24 cellular contexts compared by ENCODE assay signal in the genomic region with DNA sequence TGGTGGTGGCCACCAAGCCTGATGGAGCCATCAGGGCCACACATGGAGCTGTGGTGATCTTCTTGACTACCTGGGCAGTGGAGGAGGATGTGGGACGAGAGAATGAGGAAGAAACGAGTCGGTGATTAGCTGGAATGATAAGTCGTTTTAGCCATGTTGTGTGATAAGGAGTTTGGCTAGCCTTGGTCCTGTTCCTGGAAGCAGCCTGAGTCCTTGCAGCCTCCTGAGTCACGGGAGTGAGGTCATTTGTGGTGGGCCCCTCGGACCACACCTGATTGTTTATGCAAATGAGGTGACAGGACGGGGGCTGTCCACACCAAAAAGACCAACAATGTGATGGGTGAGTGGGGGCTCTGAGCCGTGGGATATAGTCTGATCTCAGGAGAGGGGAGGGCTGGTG.
"Had no signal": no experiment of that assay in that cellular context is flagged by ENCODE, and none has a peak within 500 bp of the region (broad histone marks: within the 10 kb centered on the region; RNA-seq: fewer than 3 reads in every experiment).

No MANE protein-coding gene starts in this region.

- H3K27ac ChIP-seq: brain microvascular endothelial cell, cardiac muscle cell, SJSA1 had no signal

- H3K4me3 ChIP-seq: cardiac muscle cell, SJSA1 had no signal

- H3K4me1 ChIP-seq: SJSA1 had no signal

- H3K36me3 ChIP-seq: brain microvascular endothelial cell, cardiac muscle cell, SJSA1 had no signal

- H3K27me3 ChIP-seq: brain microvascular endothelial cell, cardiac muscle cell, SJSA1 had no signal

- DNase-seq: activated CD4-positive, alpha-beta T cell treated with anti-CD3 and anti-CD28 coated beads for 4 hours; activated CD4-positive, alpha-beta T cell treated with anti-CD3 and anti-CD28 coated beads, Interleukin-2, amount 50 U/mL, for 4 hours; activated CD8-positive, alpha-beta memory T cell treated with anti-CD3 and anti-CD28 coated beads, Interleukin-2, amount 50 U/mL, for 48 hours; activated CD8-positive, alpha-beta T cell treated with anti-CD3 and anti-CD28 coated beads, Interleukin-2, amount 10 ng/mL, durations not matched to agents 7 days and 5 days; activated effector memory CD4-positive, alpha-beta T cell treated with Interleukin-2 at 50 U/mL for 16 hours; activated naive CD4-positive, alpha-beta T cell; activated T-cell treated with anti-CD3 and anti-CD28 coated beads, Interleukin-2, amount 50 U/mL, for 1 hour; amygdala; brain microvascular endothelial cell; IMR-90; KG1; NCI-H1092; NCI-H2029; NCI-H345; NCI-H510A; NCI-H526 treated with DMSO at 0.1 percent for 48 hours; NK-92 treated with Interleukin-12 subunit alpha and Interleukin-12 subunit beta, amount 100 ng/mL, for 24 hours; SHP77; SW 1271 had no signal

- ATAC-seq: activated CD4-positive, CD25-positive, alpha-beta regulatory T cell treated with anti-CD3 and anti-CD28 coated beads, Interleukin-2, amount 50 U/mL, for 24 hours; activated CD8-positive, alpha-beta T cell treated with anti-CD3 and anti-CD28 coated beads, Interleukin-2, amount 10 ng/mL, durations not matched to agents 7 days and 5 days; SK-N-SH treated with all-trans-retinoic acid at 6 μM for 48 hours had no signal

- H3K27ac Mint-ChIP-seq: activated CD8-positive, alpha-beta T cell treated with anti-CD3 and anti-CD28 coated beads, Interleukin-2, amount 10 ng/mL, durations not matched to agents 7 days and 5 days; activated naive CD4-positive, alpha-beta T cell treated with anti-CD3 and anti-CD28 coated beads, Interleukin-2, amount 50 U/mL, for 24 hours had no signal

- H3K4me1 Mint-ChIP-seq: activated naive CD4-positive, alpha-beta T cell treated with anti-CD3 and anti-CD28 coated beads, Interleukin-2, amount 50 U/mL, for 24 hours had no signal

- H3K4me3 Mint-ChIP-seq: activated CD8-positive, alpha-beta T cell treated with anti-CD3 and anti-CD28 coated beads, Interleukin-2, amount 10 ng/mL, durations not matched to agents 7 days and 5 days; activated naive CD4-positive, alpha-beta T cell treated with anti-CD3 and anti-CD28 coated beads, Interleukin-2, amount 50 U/mL, for 24 hours had no signal
